ENCODE assay signal across 8 cellular contexts in genomic region chrX:123884809-123885408, GRCh38. TPM values are rescaled to one million over a fixed set of nuclear protein-coding genes. Genes with fewer than 3 reads are reported as not detected.
DNase-seq lines count a peak whose midpoint lies in the region; TF ChIP-seq lines count a peak whose summit lies in the region.

No MANE protein-coding gene starts in this region.

- no peaks in the 10 kb centered on the region for H3K79me2 ChIP-seq in trophoblast cell (ENCODE audit: control insufficient read depth, insufficient read depth, low read length, poor library complexity)

- H4K12ac ChIP-seq in trophoblast cell (ENCODE audit: low read depth, low read length) = no peak overlapping the region

- H2BK120ac ChIP-seq in trophoblast cell (ENCODE audit: insufficient read depth, low read length, poor library complexity) = no peak overlapping the region

- no peak overlapping the region for H2BK5ac ChIP-seq in trophoblast cell (ENCODE audit: low read depth, low read length, poor library complexity)

- H3K23ac ChIP-seq in trophoblast cell (ENCODE audit: low read length) = no peak overlapping the region

- no peak overlapping the region for H3K4me2 ChIP-seq in trophoblast cell (ENCODE audit: low read length)

- no peak overlapping the region for H3K18ac ChIP-seq in trophoblast cell (ENCODE audit: low read length)

- intact Hi-C loops in esophagus squamous epithelium (cut with DNase I) = no loop called here

- no peaks in the 10 kb centered on the region for H3K4me1 ChIP-seq in esophagus squamous epithelium
- H3K4me1 ChIP-seq in trophoblast cell (ENCODE audit: control insufficient read depth in 1 of 2, insufficient read depth in 2 of 2, low read length in 2 of 2) = no peaks in the 10 kb centered on the region

- no peak overlapping the region for H2AK5ac ChIP-seq in trophoblast cell (ENCODE audit: low read length)

- H3K36me3 ChIP-seq in esophagus squamous epithelium (peaks cover 0 to 33% (median 0%) of the 10 kb centered on the region in 3 donors), trophoblast cell (ENCODE audit: control insufficient read depth in 1 of 2, insufficient read depth in 2 of 2, low read length in 2 of 2) (peaks cover 1 to 4% of the 10 kb centered on the region in 2 experiments)

- H3K27me3 ChIP-seq in esophagus squamous epithelium = no peaks in the 10 kb centered on the region
- no peaks in the 10 kb centered on the region for H3K27me3 ChIP-seq in trophoblast cell (ENCODE audit: insufficient read depth, low read length)

- DNase-seq in AML-193 (lab: John Stamatoyannopoulos, UW) = peak; percentile 44 to 49
- DNase-seq in GM10266 (ENCODE audit: extremely low spot score) = peak; percentile 28
- DNase-seq in NCI-H1092 (lab: John Stamatoyannopoulos, UW) = peak; percentile 20
- peak; percentile 53 for DNase-seq in SK-N-DZ (ENCODE audit: low spot score)
- DNase-seq in esophagus squamous epithelium (lab: John Stamatoyannopoulos, UW) = no peak
- peak; percentile 6 to 73 for DNase-seq in trophoblast cell
- no peak for DNase-seq in NCI-H226
- DNase-seq in mesenteric fat pad (ENCODE audit: low spot score) = no peak

- H2AFZ ChIP-seq in trophoblast cell (ENCODE audit: insufficient read depth, low read length, poor library complexity) = no peak overlapping the region

- no peak overlapping the region for H4K91ac ChIP-seq in trophoblast cell (ENCODE audit: low read depth, low read length)

- H3K79me1 ChIP-seq in trophoblast cell (ENCODE audit: low read length) = no peaks in the 10 kb centered on the region

- no peak overlapping the region for H3K9ac ChIP-seq in trophoblast cell (ENCODE audit: low read length)

- H4K8ac ChIP-seq in trophoblast cell (ENCODE audit: low read depth, low read length) = no peak overlapping the region

- H3K9me3 ChIP-seq in esophagus squamous epithelium (no peaks in the 10 kb centered on the region), trophoblast cell (ENCODE audit: insufficient read depth, low read depth, low read length) (no peaks in the 10 kb centered on the region)

- TF ChIP-seq CTCF in GM10266 (IDR thresholded peaks at IDR 0.05; ENCODE audit: control insufficient read depth, insufficient read depth, low read depth, missing control alignments) (peak; percentile 33), esophagus squamous epithelium (IDR thresholded peaks at IDR 0.05) (peak in 5 of 6 experiments; percentile 16 to 59 (median 42))

- no peak overlapping the region for H3K14ac ChIP-seq in trophoblast cell (ENCODE audit: low read length)

- H2BK12ac ChIP-seq in trophoblast cell (ENCODE audit: low read length) = no peak overlapping the region

- no peak overlapping the region for H3K4ac ChIP-seq in trophoblast cell (ENCODE audit: low read depth, low read length)

- H3K27ac ChIP-seq in esophagus squamous epithelium = no peak overlapping the region
- H3K27ac ChIP-seq in trophoblast cell (ENCODE audit: low read depth, low read length) = no peak overlapping the region

- no peak for TF ChIP-seq POLR2A in esophagus squamous epithelium (IDR thresholded peaks at IDR 0.05)

- no peak overlapping the region for H3K4me3 ChIP-seq in esophagus squamous epithelium
- H3K4me3 ChIP-seq in trophoblast cell (ENCODE audit: low read depth, low read length) = no peak overlapping the region

RNA-seq across cellular contexts. Expression of gene XIAP, which starts 25.1 kb away (rescaled TPM):
- 8.9 and 10.3 TPM in 2 replicates for polyA plus RNA-seq in SK-N-DZ (2014; cell fraction: cytosol; rRNA removed)
- 4.5 and 4.6 TPM in 2 replicates for polyA plus RNA-seq in SK-N-DZ (2014; cell fraction: nucleus; rRNA removed)
- 10 to 100 TPM; 20.0 to 38.5 (median 30.8) TPM for total RNA-seq in esophagus squamous epithelium
- 29.1 and 30.0 TPM in 2 replicates for polyA plus RNA-seq in trophoblast cell (2013)
- 45.2 TPM for total RNA-seq in mesenteric fat pad

Comparison
In these comparisons a context has a peak if more than half of its experiments do, and no peak if none do; other contexts are left out.
1. DNase-seq: peak in AML-193 (2 of 2), GM10266 (single experiment), NCI-H1092 (single experiment), SK-N-DZ (single experiment) and trophoblast cell (2 of 2); none in esophagus squamous epithelium (single experiment), NCI-H226 (single experiment) and mesenteric fat pad (single experiment).